In genomic region chr11:79147731-79148130, GRCh38 we compare ENCODE assay signal across 23 cellular contexts.
DNase-seq lines count a peak whose midpoint lies in the region; ATAC-seq, FAIRE-seq and TF ChIP-seq lines count a peak whose summit lies in the region.
"Had no signal": no experiment of that assay in that cellular context is flagged by ENCODE, and none has a peak within 500 bp of the region (broad histone marks: within the 10 kb centered on the region; RNA-seq: fewer than 3 reads in every experiment).

No MANE protein-coding gene starts in this region.

- H3K4me1 ChIP-seq in HepG2 (ENCODE audit: insufficient read depth, low read length) (no peaks in the 10 kb centered on the region), right lobe of liver (no peaks in the 10 kb centered on the region), K562 (replicated peaks in 1 of 2; ENCODE audit: control insufficient read depth in 2 of 2, insufficient read depth in 2 of 2, low read length in 2 of 2) (no peaks in the 10 kb centered on the region), endodermal cell (ENCODE audit: control insufficient read depth, insufficient read depth, low read length) (peaks cover 3% of the 10 kb centered on the region), GM23338 (ENCODE audit: insufficient read depth) (no peaks in the 10 kb centered on the region)
- H3K4me1 ChIP-seq: BE2C, Caco-2 had no signal

- H3K4me1 Mint-ChIP-seq in endodermal cell, result no peaks in the 10 kb centered on the region
- no peaks in the 10 kb centered on the region for H3K4me1 Mint-ChIP-seq in type B pancreatic cell (ENCODE audit: unreplicated experiment)
- H3K4me1 Mint-ChIP-seq in GM23338, result no peaks in the 10 kb centered on the region
- H3K4me1 Mint-ChIP-seq: CD14-positive monocyte had no signal

- peaks cover 7% of the 10 kb centered on the region; the same call in 1 of the 2 replicates for H3K9me2 ChIP-seq in GM23338 (ENCODE audit: insufficient read depth)

- intact Hi-C loops in HepG2 (cut with micrococcal nuclease; ENCODE audit: unreplicated experiment) (no loop called here), right lobe of liver (cut with DNase I) (no loop called here), K562 (cut with micrococcal nuclease) (no loop called here)

- TF ChIP-seq RAD21 in HepG2 (CRISPR knock-in tag; IDR thresholded peaks at IDR 0.05) (no peak), K562 (CRISPR knock-in tag; conservative IDR thresholded peaks at IDR 0.05 in 1 of 2, IDR thresholded peaks at IDR 0.05 in 1 of 2) (no peak)

- ATAC-seq in HepG2 (no peak), right lobe of liver (no peak), K562 (no peak), GM23338 (no peak)
- ATAC-seq: CD8-positive, alpha-beta T cell had no signal

- CTCF ChIA-PET in HepG2 (lab: Yijun Ruan, JAX; ENCODE audit: low intra/inter-chr PET ratio, low total read pairs) (no interaction called here), K562 (lab: Yijun Ruan, JAX; ENCODE audit: low intra/inter-chr PET ratio) (no interaction called here)

- H3K4me3 Mint-ChIP-seq in endodermal cell (no peak overlapping the region), type B pancreatic cell (no peak overlapping the region), GM23338 (no peak overlapping the region)
- H3K4me3 Mint-ChIP-seq: CD14-positive monocyte; CD4-positive, alpha-beta T cell; CD8-positive, alpha-beta T cell had no signal

- H3K27ac ChIP-seq in HepG2 (ENCODE audit: extremely low read length, insufficient read depth, low read length) (no peak overlapping the region), right lobe of liver (no peak overlapping the region), K562 (ENCODE audit: extremely low read depth, low read depth, low read length) (no peak overlapping the region), endodermal cell (ENCODE audit: low read depth, low read length) (no peak overlapping the region), GM23338 (ENCODE audit: low read depth) (no peak overlapping the region)
- H3K27ac ChIP-seq: 22Rv1, BLaER1 had no signal

- no peak for TF ChIP-seq CTCF in HepG2 (CRISPR knock-in tag; IDR thresholded peaks at IDR 0.05)
- no peak for TF ChIP-seq CTCF in right lobe of liver (IDR thresholded peaks at IDR 0.05)
- no peak for TF ChIP-seq CTCF in K562 (IDR thresholded peaks at IDR 0.05 in 2 of 3, conservative IDR thresholded peaks at IDR 0.05 in 1 of 3; ENCODE audit: insufficient read depth in 2 of 3, low read depth in 1 of 3, low read length in 3 of 3)
- no peak for TF ChIP-seq CTCF in endodermal cell (conservative IDR thresholded peaks at IDR 0.05)
- no peak for TF ChIP-seq CTCF in type B pancreatic cell (conservative IDR thresholded peaks at IDR 0.05)
- no peak for TF ChIP-seq CTCF in GM23338 (conservative IDR thresholded peaks at IDR 0.05; ENCODE audit: low read depth in 2 of 2)

- POLR2A ChIA-PET in HepG2 (lab: Yijun Ruan, JAX) (no interaction called here), K562 (lab: Yijun Ruan, JAX) (no interaction called here)

- DNase-seq in HepG2 (ENCODE audit: low spot score) (no peak), right lobe of liver (no peak), K562 (ENCODE audit: extremely low read depth in 1 of 4, low spot score in 3 of 4) (no peak), endodermal cell (peak; percentile 13), CD1c-positive myeloid dendritic cell (ENCODE audit: extremely low spot score) (no peak), type B pancreatic cell (ENCODE audit: extremely low spot score, unreplicated experiment) (no peak), GM23338 (ENCODE audit: low spot score) (no peak)
- DNase-seq: ACHN; BE2C; C1 segment of cervical spinal cord; Caco-2; Calu3; CD4-positive, alpha-beta T cell; CD8-positive, alpha-beta T cell; DMS79 treated with DMSO at 0.1 percent for 48 hours; GF-D8 had no signal

- H3K79me2 ChIP-seq in HepG2 (ENCODE audit: insufficient read depth, low read length) (no peaks in the 10 kb centered on the region), K562 (ENCODE audit: control insufficient read depth, insufficient read depth, low read length) (no peaks in the 10 kb centered on the region), GM23338 (replicated peaks; ENCODE audit: insufficient read depth) (no peaks in the 10 kb centered on the region)

- H3K9me3 Mint-ChIP-seq in endodermal cell (peaks cover 6% of the 10 kb centered on the region), type B pancreatic cell (no peaks in the 10 kb centered on the region), GM23338 (peaks cover 2% of the 10 kb centered on the region; the same call in 1 of the 3 replicates)

- no peaks in the 10 kb centered on the region for H3K36me3 ChIP-seq in HepG2 (replicated peaks in 1 of 2; ENCODE audit: control insufficient read depth in 1 of 2, insufficient read depth in 2 of 2, low read length in 2 of 2)
- no peaks in the 10 kb centered on the region for H3K36me3 ChIP-seq in right lobe of liver
- no peaks in the 10 kb centered on the region for H3K36me3 ChIP-seq in K562 (ENCODE audit: control insufficient read depth, insufficient read depth, low read length)
- H3K36me3 ChIP-seq in endodermal cell (ENCODE audit: control insufficient read depth, insufficient read depth, low read length), result no peaks in the 10 kb centered on the region
- H3K36me3 ChIP-seq in GM23338 (ENCODE audit: insufficient read depth), result no peaks in the 10 kb centered on the region
- H3K36me3 ChIP-seq: BE2C had no signal

- no peaks in the 10 kb centered on the region for H3F3A ChIP-seq in GM23338 (replicated peaks; ENCODE audit: low read depth)

- 5% methylated on average over 2 of the region's 2 CpGs for WGBS in HepG2 (ENCODE audit: low lambda C conversion rate)
- 67% methylated on average over 2 of the region's 2 CpGs for WGBS in right lobe of liver (ENCODE audit: insufficient coverage, low coverage, low lambda C conversion rate, missing lambda C conversion rate)
- WGBS in K562 (ENCODE audit: insufficient coverage, low coverage, missing lambda C conversion rate), result 0% methylated on average over 2 of the region's 2 CpGs
- WGBS in endodermal cell (ENCODE audit: insufficient coverage in 1 of 2, insufficient read length in 1 of 2), 2 experiments, result 75 to 81% methylated on average over 2 of the region's 2 CpGs

- H4K20me1 ChIP-seq in HepG2 (ENCODE audit: insufficient read depth, low read length) (no peaks in the 10 kb centered on the region), K562 (replicated peaks; ENCODE audit: control insufficient read depth, insufficient read depth, low read length) (no peaks in the 10 kb centered on the region), GM23338 (replicated peaks; ENCODE audit: insufficient read depth) (no peaks in the 10 kb centered on the region)
- H4K20me1 ChIP-seq: BLaER1 had no signal

- TF ChIP-seq EP300 in HepG2 (IDR thresholded peaks at IDR 0.05; ENCODE audit: low read depth in 2 of 2, low read length in 2 of 2) (no peak), HepG2 (CRISPR knock-in tag; IDR thresholded peaks at IDR 0.05; ENCODE audit: borderline replicate concordance) (no peak), K562 (IDR thresholded peaks at IDR 0.05; ENCODE audit: low read length) (no peak)

- no peak overlapping the region for H3K9ac ChIP-seq in HepG2 (ENCODE audit: insufficient read depth, low read depth, low read length)
- H3K9ac ChIP-seq in K562 (ENCODE audit: insufficient read depth in 1 of 2, low read depth in 2 of 2, low read length in 2 of 2), result no peak overlapping the region
- H3K9ac ChIP-seq in endodermal cell (ENCODE audit: extremely low read depth, low read length, poor library complexity, severe bottlenecking), result no peak overlapping the region
- H3K9ac ChIP-seq: BLaER1 had no signal

- in situ Hi-C loops in HepG2 (cut with HindIII; ENCODE audit: extremely low pct_ligation_motif_present, low pct_unique_long_range_greater_than_20kb), result no loop called here
- in situ Hi-C loops in K562 (cut with MboI), result no loop called here

- BruUV-seq in HepG2 (replicated peaks; lab: Mats Ljungman, UMichigan) (no TSS peak), K562 (replicated peaks; lab: Mats Ljungman, UMichigan) (no TSS peak)

- no peak overlapping the region for H3K27ac Mint-ChIP-seq in endodermal cell
- no peak overlapping the region for H3K27ac Mint-ChIP-seq in type B pancreatic cell
- no peak overlapping the region for H3K27ac Mint-ChIP-seq in GM23338
- H3K27ac Mint-ChIP-seq: CD14-positive monocyte; CD4-positive, alpha-beta T cell; CD8-positive, alpha-beta T cell had no signal

- no peaks in the 10 kb centered on the region for H3K27me3 Mint-ChIP-seq in endodermal cell (ENCODE audit: insufficient read depth)
- H3K27me3 Mint-ChIP-seq in type B pancreatic cell, result no peaks in the 10 kb centered on the region
- H3K27me3 Mint-ChIP-seq in GM23338 (ENCODE audit: insufficient read depth, low read depth, poor library complexity), result no peaks in the 10 kb centered on the region
- H3K27me3 Mint-ChIP-seq: CD4-positive, alpha-beta T cell had no signal

- no peak overlapping the region for H3K4me2 ChIP-seq in HepG2 (ENCODE audit: low read depth, low read length)
- no peak overlapping the region for H3K4me2 ChIP-seq in K562 (ENCODE audit: insufficient read depth, low read length)
- H3K4me2 ChIP-seq in GM23338, result no peak overlapping the region
- H3K4me2 ChIP-seq: BLaER1 had no signal

- no peak overlapping the region for H3K4me3 ChIP-seq in HepG2 (replicated peaks in 1 of 3; ENCODE audit: insufficient read depth in 1 of 3, low read depth in 2 of 3, low read length in 3 of 3)
- no peak overlapping the region for H3K4me3 ChIP-seq in right lobe of liver
- no peak overlapping the region for H3K4me3 ChIP-seq in K562
- H3K4me3 ChIP-seq in endodermal cell (ENCODE audit: low read length), result no peak overlapping the region
- H3K4me3 ChIP-seq in GM23338, result no peak overlapping the region
- H3K4me3 ChIP-seq: BLaER1 had no signal

- H2AFZ ChIP-seq in HepG2 (ENCODE audit: low read length) (no peak overlapping the region), K562 (ENCODE audit: low read depth, low read length) (no peak overlapping the region), GM23338 (no peak overlapping the region)

- H3K36me3 Mint-ChIP-seq in endodermal cell (ENCODE audit: low read depth) (peaks cover 7% of the 10 kb centered on the region), type B pancreatic cell (peaks cover under 1% of the 10 kb centered on the region), GM23338 (ENCODE audit: low read depth) (no peaks in the 10 kb centered on the region)
- H3K36me3 Mint-ChIP-seq: CD14-positive monocyte; CD8-positive, alpha-beta T cell had no signal

- H3K9me1 ChIP-seq in K562 (ENCODE audit: control insufficient read depth, insufficient read depth, low read length), result no peaks in the 10 kb centered on the region

- H3K9me3 ChIP-seq in HepG2 (ENCODE audit: low read length) (no peaks in the 10 kb centered on the region), right lobe of liver (no peaks in the 10 kb centered on the region), K562 (replicated peaks; ENCODE audit: control insufficient read depth, insufficient read depth, low read depth, low read length) (no peaks in the 10 kb centered on the region), endodermal cell (ENCODE audit: control insufficient read depth, low read length) (peaks cover under 1% of the 10 kb centered on the region)
- H3K9me3 ChIP-seq: BE2C had no signal

- TF ChIP-seq POLR2A in HepG2 (IDR thresholded peaks at IDR 0.05; ENCODE audit: insufficient read depth in 1 of 2, low read depth in 2 of 2, low read length in 2 of 2) (no peak), right lobe of liver (IDR thresholded peaks at IDR 0.05) (no peak), K562 (conservative IDR thresholded peaks at IDR 0.05) (no peak)

- FAIRE-seq in HepG2 (lab: Jason Lieb, UNC) (no peak), K562 (lab: Jason Lieb, UNC) (no peak)
- FAIRE-seq: D721Med, G401.6, GM12891, GM19239 had no signal

- no peaks in the 10 kb centered on the region; a peak in 1 of 5 replicates for H3K27me3 ChIP-seq in HepG2 (ENCODE audit: control insufficient read depth in 1 of 2, insufficient read depth in 2 of 2, low read length in 2 of 2)
- H3K27me3 ChIP-seq in right lobe of liver, result no peaks in the 10 kb centered on the region
- H3K27me3 ChIP-seq in K562 (ENCODE audit: control insufficient read depth in 2 of 2, insufficient read depth in 2 of 2, low read length in 2 of 2), result no peaks in the 10 kb centered on the region
- no peaks in the 10 kb centered on the region for H3K27me3 ChIP-seq in endodermal cell (ENCODE audit: control insufficient read depth, insufficient read depth, low read length, poor library complexity, severe bottlenecking)
- H3K27me3 ChIP-seq in GM23338 (ENCODE audit: insufficient read depth), result no peaks in the 10 kb centered on the region
- H3K27me3 ChIP-seq: BE2C, BLaER1 had no signal

Comparison
In these comparisons a context has a peak if more than half of its experiments do, and no peak if none do; other contexts are left out.
1. Of the 241 proteins assayed by ChIP-seq in both HepG2 and K562: peak only in HepG2: MAFF and MAFK; only in K562: MAFG; in both: none; in neither: 238.